In genomic region chr17:77393867-77394539, GRCh38 we compare ENCODE assay signal across 12 cellular contexts.
DNase-seq lines count a peak whose midpoint lies in the region; ATAC-seq, FAIRE-seq and TF ChIP-seq lines count a peak whose summit lies in the region.
"Had no signal": no experiment of that assay in that cellular context is flagged by ENCODE, and none has a peak within 500 bp of the region (broad histone marks: within the 10 kb centered on the region; RNA-seq: fewer than 3 reads in every experiment).

No MANE protein-coding gene starts in this region.

- peaks cover 30% of the 10 kb centered on the region for H3K4me1 Mint-ChIP-seq in activated T-helper 17 cell treated with anti-CD3 and anti-CD28 coated beads, Interleukin-2, amount 50 U/mL, for 72 hours

- WGBS in GM23248 (ENCODE audit: low coverage in 1 of 2, low lambda C conversion rate in 2 of 2, missing lambda C conversion rate in 2 of 2), 2 experiments, result 95% methylated on average over 10 of the region's 10 CpGs
- 75% methylated on average over 8 of the region's 10 CpGs for WGBS in HepG2 (ENCODE audit: low lambda C conversion rate)
- WGBS in small intestine, 3 donors, result 74 to 81% (median 75%) methylated on average over 10 of the region's 10 CpGs

- no peaks in the 10 kb centered on the region for H4K20me1 ChIP-seq in GM23248 (ENCODE audit: insufficient read depth)
- peaks cover 28% of the 10 kb centered on the region; the same call in 1 of the 2 replicates for H4K20me1 ChIP-seq in HepG2 (ENCODE audit: insufficient read depth, low read length)

- no peak for TF ChIP-seq POLR2A in HepG2 (IDR thresholded peaks at IDR 0.05; ENCODE audit: insufficient read depth in 1 of 2, low read depth in 2 of 2, low read length in 2 of 2)

- in situ Hi-C loops in GM23248 (cut with MboI), result no loop called here
- in situ Hi-C loops in HepG2 (cut with HindIII; ENCODE audit: extremely low pct_ligation_motif_present, low pct_unique_long_range_greater_than_20kb), result no loop called here

- no peak for TF ChIP-seq RAD21 in HepG2 (CRISPR knock-in tag; IDR thresholded peaks at IDR 0.05)

- no peak overlapping the region for H3K4me3 ChIP-seq in GM23248
- H3K4me3 ChIP-seq in HepG2 (replicated peaks in 1 of 3; ENCODE audit: insufficient read depth in 1 of 3, low read depth in 2 of 3, low read length in 3 of 3), result peak overlapping the region in 1 of 3 experiments; percentile 55; a peak in 3 of 6 replicates
- H3K4me3 ChIP-seq in small intestine (ENCODE audit: low read depth in 1 of 2, low read length in 2 of 2), result no peak overlapping the region
- H3K4me3 ChIP-seq: SK-N-MC had no signal

- intact Hi-C loops in HepG2 (cut with micrococcal nuclease; ENCODE audit: unreplicated experiment), result loop anchor here (1.0 to 5.0 kb wide), 5 partner anchors 17 to 107 kb away; no protein-coding TSS in a partner anchor

- peak overlapping the region; percentile 93 for H3K9ac ChIP-seq in GM23248
- peak overlapping the region; percentile 77 for H3K9ac ChIP-seq in HepG2 (ENCODE audit: insufficient read depth, low read depth, low read length)

- no TSS peak for BruUV-seq in HepG2 (replicated peaks; lab: Mats Ljungman, UMichigan)

- POLR2A ChIA-PET in HepG2 (lab: Yijun Ruan, JAX), result interaction anchor here (0.6 to 8.0 kb wide), 17 partner anchors 12 to 565 kb away, joined by 3 to 129 read pairs (median 5); partner anchors contain the start of gene TNRC6C

- no peak for ATAC-seq in activated T-helper 17 cell treated with anti-CD3 and anti-CD28 coated beads, Interleukin-2, amount 50 U/mL, for 72 hours (replicated peaks)
- ATAC-seq in HepG2 (no peak), HG03521 (IDR thresholded peaks at IDR 0.05; ENCODE audit: unreplicated experiment) (no peak), HG02970 (IDR thresholded peaks at IDR 0.05; ENCODE audit: low FRiP score, unreplicated experiment) (no peak)

- H3K27ac ChIP-seq in GM23248, result peak overlapping the region; percentile 100
- H3K27ac ChIP-seq in HepG2 (ENCODE audit: extremely low read length, insufficient read depth, low read length), result peak overlapping the region; percentile 91
- H3K27ac ChIP-seq in small intestine (ENCODE audit: low read depth in 1 of 2, low read length in 1 of 2), result peak overlapping the region; percentile 70 to 86
- H3K27ac ChIP-seq: SK-N-MC had no signal

- H3K9me2 ChIP-seq in GM23248 (ENCODE audit: insufficient read depth), result no peaks in the 10 kb centered on the region

- H3K9me3 Mint-ChIP-seq in activated T-helper 17 cell treated with anti-CD3 and anti-CD28 coated beads, Interleukin-2, amount 50 U/mL, for 72 hours, result no peaks in the 10 kb centered on the region

- H3K4me2 ChIP-seq in GM23248 (ENCODE audit: unreplicated experiment) (no peak overlapping the region), HepG2 (ENCODE audit: low read depth, low read length) (peak overlapping the region; percentile 75)

- H3K36me3 ChIP-seq in GM23248 (ENCODE audit: low read depth) (no peaks in the 10 kb centered on the region), HepG2 (replicated peaks in 1 of 2; ENCODE audit: control insufficient read depth in 1 of 2, insufficient read depth in 2 of 2, low read length in 2 of 2) (peaks cover 4 to 20% of the 10 kb centered on the region in 2 experiments; a peak in 3 of 5 replicates), small intestine (ENCODE audit: control insufficient read depth in 2 of 2, insufficient read depth in 2 of 2, low read length in 2 of 2) (no peaks in the 10 kb centered on the region)

- peak overlapping the region; percentile 33 for H3K27ac Mint-ChIP-seq in activated T-helper 17 cell treated with anti-CD3 and anti-CD28 coated beads, Interleukin-2, amount 50 U/mL, for 72 hours

- peaks cover 13% of the 10 kb centered on the region for H3K36me3 Mint-ChIP-seq in activated T-helper 17 cell treated with anti-CD3 and anti-CD28 coated beads, Interleukin-2, amount 50 U/mL, for 72 hours (ENCODE audit: low read depth)

- FAIRE-seq in HepG2 (lab: Jason Lieb, UNC) (no peak), small intestine (lab: Jason Lieb, UNC) (no peak)

- no peaks in the 10 kb centered on the region for H3K27me3 ChIP-seq in GM23248 (replicated peaks; ENCODE audit: insufficient read depth)
- H3K27me3 ChIP-seq in HepG2 (ENCODE audit: control insufficient read depth in 1 of 2, insufficient read depth in 2 of 2, low read length in 2 of 2), result no peaks in the 10 kb centered on the region
- no peaks in the 10 kb centered on the region for H3K27me3 ChIP-seq in small intestine (ENCODE audit: control insufficient read depth in 2 of 2, insufficient read depth in 2 of 2, low read length in 2 of 2)

- H3K4me1 ChIP-seq in GM23248 (ENCODE audit: insufficient read depth), result peaks cover 82% of the 10 kb centered on the region
- peaks cover 90% of the 10 kb centered on the region for H3K4me1 ChIP-seq in HepG2 (ENCODE audit: insufficient read depth, low read length)
- peaks cover 20 to 31% of the 10 kb centered on the region in 2 donors for H3K4me1 ChIP-seq in small intestine (ENCODE audit: control insufficient read depth in 2 of 2, insufficient read depth in 1 of 2, low read depth in 1 of 2, low read length in 1 of 2)

- H3F3A ChIP-seq in GM23248 (ENCODE audit: insufficient read depth), result peaks cover 45% of the 10 kb centered on the region

- H3K9me3 ChIP-seq in GM23248 (ENCODE audit: low read depth) (no peaks in the 10 kb centered on the region), HepG2 (ENCODE audit: low read length) (no peaks in the 10 kb centered on the region), small intestine (ENCODE audit: control insufficient read depth, low read depth) (no peaks in the 10 kb centered on the region)

- H3K79me2 ChIP-seq in GM23248 (ENCODE audit: insufficient read depth) (peaks cover 86% of the 10 kb centered on the region), HepG2 (ENCODE audit: insufficient read depth, low read length) (peaks cover 82% of the 10 kb centered on the region)

- DNase-seq in GM23248, result no peak
- no peak for DNase-seq in HepG2 (ENCODE audit: low spot score)
- DNase-seq in small intestine, result no peak
- no peak for DNase-seq in amygdala (lab: John Stamatoyannopoulos, UW)
- DNase-seq in activated naive CD4-positive, alpha-beta T cell treated with Interleukin-2 at 50 U/mL for 16 hours, result no peak
- DNase-seq: DMS79 treated with DMSO at 0.1 percent for 48 hours, GOT3, NCI-H2081 treated with DMSO at 0.1 percent for 48 hours had no signal

- no peak overlapping the region for H3K4me3 Mint-ChIP-seq in activated T-helper 17 cell treated with anti-CD3 and anti-CD28 coated beads, Interleukin-2, amount 50 U/mL, for 72 hours

- TF ChIP-seq CTCF in HepG2 (CRISPR knock-in tag; IDR thresholded peaks at IDR 0.05), result no peak

- H2AFZ ChIP-seq in GM23248 (no peak overlapping the region), HepG2 (ENCODE audit: low read length) (no peak overlapping the region)

- no peaks in the 10 kb centered on the region for H3K27me3 Mint-ChIP-seq in activated T-helper 17 cell treated with anti-CD3 and anti-CD28 coated beads, Interleukin-2, amount 50 U/mL, for 72 hours

- CTCF ChIA-PET in HepG2 (lab: Yijun Ruan, JAX; ENCODE audit: low intra/inter-chr PET ratio, low total read pairs), result no interaction called here

- TF ChIP-seq EP300 in HepG2 (IDR thresholded peaks at IDR 0.05; ENCODE audit: low read depth in 2 of 2, low read length in 2 of 2) (no peak), HepG2 (CRISPR knock-in tag; IDR thresholded peaks at IDR 0.05; ENCODE audit: borderline replicate concordance) (no peak)

TF ChIP-seq in HepG2, 621 proteins besides CTCF, POLR2A, EP300 and RAD21 (continues in another document):
- TF ChIP-seq MTF2 (CRISPR knock-in tag; IDR thresholded peaks at IDR 0.05; ENCODE audit: borderline replicate concordance), result peak; percentile 68; the same call in 1 of the 2 replicates
- 0 out of 2 replicates have a peak, but pooled peaks have one; percentile 12 for TF ChIP-seq ZNF572 (CRISPR knock-in tag; IDR thresholded peaks at IDR 0.05)
- 0 out of 2 replicates have a peak, but pooled peaks have one; percentile 30 for TF ChIP-seq NRL (CRISPR knock-in tag; IDR thresholded peaks at IDR 0.05; ENCODE audit: borderline replicate concordance)
- 0 out of 2 replicates have a peak, but pooled peaks have one; percentile 12 for TF ChIP-seq ZNF274 (CRISPR knock-in tag; IDR thresholded peaks at IDR 0.05)
- TF ChIP-seq, protein P1, sequence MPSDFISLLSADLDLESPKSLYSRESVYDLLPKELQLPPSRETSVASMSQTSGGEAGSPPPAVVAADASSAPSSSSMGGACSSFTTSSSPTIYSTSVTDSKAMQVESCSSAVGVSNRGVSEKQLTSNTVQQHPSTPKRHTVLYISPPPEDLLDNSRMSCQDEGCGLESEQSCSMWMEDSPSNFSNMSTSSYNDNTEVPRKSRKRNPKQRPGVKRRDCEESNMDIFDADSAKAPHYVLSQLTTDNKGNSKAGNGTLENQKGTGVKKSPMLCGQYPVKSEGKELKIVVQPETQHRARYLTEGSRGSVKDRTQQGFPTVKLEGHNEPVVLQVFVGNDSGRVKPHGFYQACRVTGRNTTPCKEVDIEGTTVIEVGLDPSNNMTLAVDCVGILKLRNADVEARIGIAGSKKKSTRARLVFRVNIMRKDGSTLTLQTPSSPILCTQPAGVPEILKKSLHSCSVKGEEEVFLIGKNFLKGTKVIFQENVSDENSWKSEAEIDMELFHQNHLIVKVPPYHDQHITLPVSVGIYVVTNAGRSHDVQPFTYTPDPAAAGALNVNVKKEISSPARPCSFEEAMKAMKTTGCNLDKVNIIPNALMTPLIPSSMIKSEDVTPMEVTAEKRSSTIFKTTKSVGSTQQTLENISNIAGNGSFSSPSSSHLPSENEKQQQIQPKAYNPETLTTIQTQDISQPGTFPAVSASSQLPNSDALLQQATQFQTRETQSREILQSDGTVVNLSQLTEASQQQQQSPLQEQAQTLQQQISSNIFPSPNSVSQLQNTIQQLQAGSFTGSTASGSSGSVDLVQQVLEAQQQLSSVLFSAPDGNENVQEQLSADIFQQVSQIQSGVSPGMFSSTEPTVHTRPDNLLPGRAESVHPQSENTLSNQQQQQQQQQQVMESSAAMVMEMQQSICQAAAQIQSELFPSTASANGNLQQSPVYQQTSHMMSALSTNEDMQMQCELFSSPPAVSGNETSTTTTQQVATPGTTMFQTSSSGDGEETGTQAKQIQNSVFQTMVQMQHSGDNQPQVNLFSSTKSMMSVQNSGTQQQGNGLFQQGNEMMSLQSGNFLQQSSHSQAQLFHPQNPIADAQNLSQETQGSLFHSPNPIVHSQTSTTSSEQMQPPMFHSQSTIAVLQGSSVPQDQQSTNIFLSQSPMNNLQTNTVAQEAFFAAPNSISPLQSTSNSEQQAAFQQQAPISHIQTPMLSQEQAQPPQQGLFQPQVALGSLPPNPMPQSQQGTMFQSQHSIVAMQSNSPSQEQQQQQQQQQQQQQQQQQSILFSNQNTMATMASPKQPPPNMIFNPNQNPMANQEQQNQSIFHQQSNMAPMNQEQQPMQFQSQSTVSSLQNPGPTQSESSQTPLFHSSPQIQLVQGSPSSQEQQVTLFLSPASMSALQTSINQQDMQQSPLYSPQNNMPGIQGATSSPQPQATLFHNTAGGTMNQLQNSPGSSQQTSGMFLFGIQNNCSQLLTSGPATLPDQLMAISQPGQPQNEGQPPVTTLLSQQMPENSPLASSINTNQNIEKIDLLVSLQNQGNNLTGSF (CRISPR knock-in tag; IDR thresholded peaks at IDR 0.05), result 0 out of 2 replicates have a peak, but pooled peaks have one; percentile 34
- 0 out of 2 replicates have a peak, but pooled peaks have one; percentile 43 for TF ChIP-seq DNMT1 (CRISPR knock-in tag; IDR thresholded peaks at IDR 0.05)
- TF ChIP-seq MLLT10 (CRISPR knock-in tag; IDR thresholded peaks at IDR 0.05), result no peak
